12 cellular contexts compared by ENCODE assay signal in genomic region chr3:71031151-71031550, GRCh38.
A peak's percentile ranks its signal among the peaks of the same experiment; 100 is the strongest.
DNase-seq lines count a peak whose midpoint lies in the region; ATAC-seq, FAIRE-seq and TF ChIP-seq lines count a peak whose summit lies in the region.
"Had no signal": no experiment of that assay in that cellular context is flagged by ENCODE, and none has a peak within 500 bp of the region (broad histone marks: within the 10 kb centered on the region; RNA-seq: fewer than 3 reads in every experiment).

No MANE protein-coding gene starts in this region.

- H2AFZ ChIP-seq in H1 (ENCODE audit: low read length): no peak overlapping the region
- H2AFZ ChIP-seq in smooth muscle cell (ENCODE audit: low read depth): no peak overlapping the region

- H3K27me3 ChIP-seq in H1 (replicated peaks in 1 of 4; ENCODE audit: control insufficient read depth in 3 of 4, extremely low read depth in 1 of 4, insufficient read depth in 3 of 4, low read length in 3 of 4) (no peaks in the 10 kb centered on the region; a peak in 1 of 7 replicates), smooth muscle cell (ENCODE audit: low read depth) (no peaks in the 10 kb centered on the region)
- H3K27me3 ChIP-seq: right atrium auricular region, upper lobe of left lung had no signal

- DNase-seq in activated CD4-positive, alpha-beta T cell treated with anti-CD3 and anti-CD28 coated beads for 36 hours: no peak
- no peak for DNase-seq in activated CD4-positive, alpha-beta T cell treated with anti-CD3 and anti-CD28 coated beads, Interleukin-2, amount 50 U/mL, for 4 hours
- DNase-seq in LNCaP clone FGC (ENCODE audit: low read depth) (peak; percentile 96), H1 (ENCODE audit: low read depth in 1 of 2, low spot score in 2 of 2) (no peak), progenitor cell of endocrine pancreas (ENCODE audit: low spot score, unreplicated experiment) (no peak), smooth muscle cell (lab: John Stamatoyannopoulos, UW; ENCODE audit: unreplicated experiment) (no peak), G401 (ENCODE audit: low spot score) (no peak)
- DNase-seq: activated CD4-positive, alpha-beta T cell treated with anti-CD3 and anti-CD28 coated beads for 4 hours had no signal

- no peaks in the 10 kb centered on the region for H3K9me3 ChIP-seq in H1 (ENCODE audit: insufficient read depth in 2 of 2, low read depth in 1 of 2, low read length in 1 of 2)
- H3K9me3 ChIP-seq in smooth muscle cell (replicated peaks; ENCODE audit: low read depth): no peaks in the 10 kb centered on the region
- H3K9me3 ChIP-seq: right atrium auricular region, upper lobe of left lung had no signal

- H3K4me1 Mint-ChIP-seq in activated CD4-positive, alpha-beta T cell treated with anti-CD3 and anti-CD28 coated beads for 36 hours: peaks cover 83% of the 10 kb centered on the region
- peaks cover 28% of the 10 kb centered on the region for H3K4me1 Mint-ChIP-seq in progenitor cell of endocrine pancreas (ENCODE audit: low read depth)

- H3K4me3 ChIP-seq in LNCaP clone FGC (ENCODE audit: low read depth, low read length) (0 out of 2 replicates have a peak overlapping the region, but pooled peaks have one; percentile 11), H1 (ENCODE audit: extremely low read depth in 1 of 4, insufficient read depth in 2 of 4, low read depth in 3 of 4, low read length in 4 of 4) (no peak overlapping the region), smooth muscle cell (no peak overlapping the region)
- H3K4me3 ChIP-seq: right atrium auricular region, SK-N-MC, upper lobe of left lung had no signal

- peak overlapping the region; percentile 78 for H3K27ac Mint-ChIP-seq in activated CD4-positive, alpha-beta T cell treated with anti-CD3 and anti-CD28 coated beads for 36 hours
- peak overlapping the region; percentile 93 for H3K27ac Mint-ChIP-seq in progenitor cell of endocrine pancreas

- intact Hi-C loops in activated CD4-positive, alpha-beta T cell treated with anti-CD3 and anti-CD28 coated beads for 36 hours (cut with DNase I, micrococcal nuclease): loop anchor here in 1 of 2 experiments (2.0 kb wide), 1 partner anchor 20 kb away; no protein-coding TSS in a partner anchor

- no peak overlapping the region for H3K4me3 Mint-ChIP-seq in activated CD4-positive, alpha-beta T cell treated with anti-CD3 and anti-CD28 coated beads for 36 hours
- H3K4me3 Mint-ChIP-seq in progenitor cell of endocrine pancreas (ENCODE audit: low read depth): no peak overlapping the region

- POLR2A ChIA-PET in activated CD4-positive, alpha-beta T cell treated with anti-CD3 and anti-CD28 coated beads for 36 hours (lab: Charles Lee): no interaction called here
- POLR2A ChIA-PET in H1 (lab: Charles Lee; ENCODE audit: partially characterized antibody): no interaction called here

- H3K9ac ChIP-seq in H1 (replicated peaks in 1 of 4; ENCODE audit: extremely low read depth in 1 of 4, low read depth in 3 of 4, low read length in 3 of 4): no peak overlapping the region
- no peak overlapping the region for H3K9ac ChIP-seq in smooth muscle cell (ENCODE audit: low read depth)

- no peak overlapping the region for H3K4ac ChIP-seq in H1 (replicated peaks; ENCODE audit: insufficient read length, low read depth, low read length)

- H3K27ac ChIP-seq in H1 (ENCODE audit: low read depth, low read length) (no peak overlapping the region), smooth muscle cell (ENCODE audit: low read depth) (no peak overlapping the region)
- H3K27ac ChIP-seq: SK-N-MC had no signal

- no peak overlapping the region for H4K91ac ChIP-seq in H1 (replicated peaks; ENCODE audit: insufficient read length, low read length)

- H3K4me2 ChIP-seq in H1 (ENCODE audit: insufficient read depth in 1 of 2, low read depth in 2 of 2, low read length in 2 of 2) (no peak overlapping the region), smooth muscle cell (no peak overlapping the region)

- no peak for TF ChIP-seq RAD21 in H1 (IDR thresholded peaks at IDR 0.05 in 1 of 2, conservative IDR thresholded peaks at IDR 0.05 in 1 of 2; ENCODE audit: low read depth in 2 of 2, low read length in 2 of 2)

- H4K20me1 ChIP-seq in H1 (replicated peaks in 1 of 2; ENCODE audit: control insufficient read depth in 1 of 2, insufficient read depth in 2 of 2, low read length in 2 of 2) (peaks cover 0 to 4% of the 10 kb centered on the region in 2 experiments), smooth muscle cell (ENCODE audit: low read depth) (peaks cover 67% of the 10 kb centered on the region)

- CTCF ChIA-PET in activated CD4-positive, alpha-beta T cell treated with anti-CD3 and anti-CD28 coated beads for 36 hours (lab: Charles Lee): no interaction called here
- CTCF ChIA-PET in H1 (lab: Charles Lee; ENCODE audit: partially characterized antibody): interaction anchor here (1.0 kb wide), 1 partner anchor 16 kb away, joined by 4 read pairs; no protein-coding TSS in a partner anchor

- TF ChIP-seq POLR2A in H1 (IDR thresholded peaks at IDR 0.05; ENCODE audit: control extremely low read depth in 1 of 2, low read depth in 2 of 2, low read length in 2 of 2): no peak

- H3K79me2 ChIP-seq in H1 (ENCODE audit: control insufficient read depth in 1 of 2, insufficient read depth in 2 of 2, low read length in 2 of 2) (no peaks in the 10 kb centered on the region), smooth muscle cell (ENCODE audit: low read depth) (no peaks in the 10 kb centered on the region)

- no peak overlapping the region for H3K56ac ChIP-seq in H1 (replicated peaks; ENCODE audit: insufficient read length, low read depth, low read length)

- H3K36me3 ChIP-seq in H1 (ENCODE audit: control insufficient read depth in 2 of 4, insufficient read depth in 4 of 4, low read length in 3 of 4) (peaks cover 0 to 3% (median 0%) of the 10 kb centered on the region in 4 experiments; a peak in 1 of 8 replicates), smooth muscle cell (ENCODE audit: low read depth) (no peaks in the 10 kb centered on the region)
- H3K36me3 ChIP-seq: right atrium auricular region had no signal

- H3K18ac ChIP-seq in H1 (ENCODE audit: extremely low read depth, low read length): no peak overlapping the region

- H4K8ac ChIP-seq in H1 (ENCODE audit: extremely low read depth, insufficient read depth, low read length): no peak overlapping the region

- no peak for TF ChIP-seq EP300 in H1 (IDR thresholded peaks at IDR 0.05; ENCODE audit: borderline replicate concordance in 1 of 2, low read depth in 2 of 2, low read length in 2 of 2)

- H2AK5ac ChIP-seq in H1 (ENCODE audit: low read depth, low read length): no peak overlapping the region

- no peaks in the 10 kb centered on the region for H3K27me3 Mint-ChIP-seq in activated CD4-positive, alpha-beta T cell treated with anti-CD3 and anti-CD28 coated beads for 36 hours
- no peaks in the 10 kb centered on the region for H3K27me3 Mint-ChIP-seq in progenitor cell of endocrine pancreas

- H3K9me3 Mint-ChIP-seq in activated CD4-positive, alpha-beta T cell treated with anti-CD3 and anti-CD28 coated beads for 36 hours (ENCODE audit: low read depth): no peaks in the 10 kb centered on the region
- peaks cover 4% of the 10 kb centered on the region for H3K9me3 Mint-ChIP-seq in progenitor cell of endocrine pancreas (ENCODE audit: low read depth)

- no peaks in the 10 kb centered on the region for H3K23me2 ChIP-seq in H1 (ENCODE audit: low read depth, low read length)

- no peak overlapping the region for H4K5ac ChIP-seq in H1 (ENCODE audit: insufficient read length, low read depth, low read length)

- H2BK120ac ChIP-seq in H1 (replicated peaks; ENCODE audit: low read depth, low read length): no peak overlapping the region

- FAIRE-seq in H1 (lab: Jason Lieb, UNC): peak; percentile 55

- in situ Hi-C loops in G401 (cut with HindIII; ENCODE audit: low sequenced_read_pairs): no loop called here

- H3K36me3 Mint-ChIP-seq in activated CD4-positive, alpha-beta T cell treated with anti-CD3 and anti-CD28 coated beads for 36 hours (ENCODE audit: low read depth): peaks cover 77% of the 10 kb centered on the region
- peaks cover 44% of the 10 kb centered on the region for H3K36me3 Mint-ChIP-seq in progenitor cell of endocrine pancreas (ENCODE audit: insufficient read depth)

- no peak overlapping the region for H2BK12ac ChIP-seq in H1 (ENCODE audit: low read depth, low read length)

- H3F3A ChIP-seq in smooth muscle cell (ENCODE audit: low read depth): no peaks in the 10 kb centered on the region

- H2BK5ac ChIP-seq in H1 (ENCODE audit: low read depth, low read length): no peak overlapping the region

- H3K4me1 ChIP-seq in H1 (replicated peaks in 1 of 4; ENCODE audit: control insufficient read depth in 3 of 4, insufficient read depth in 4 of 4, low read length in 3 of 4): peaks cover 1 to 11% (median 6%) of the 10 kb centered on the region in 4 experiments; a peak in 5 of 7 replicates
- no peaks in the 10 kb centered on the region for H3K4me1 ChIP-seq in smooth muscle cell (ENCODE audit: low read depth)

- 82% methylated on average over 1 of the region's 1 CpG; no CpG with 5 or more reads in 1 of the 2 experiments for WGBS in H1 (ENCODE audit: extremely low coverage in 1 of 2, insufficient coverage in 1 of 2, insufficient read length in 1 of 2, insufficient replicate concordance in 2 of 2, low coverage in 1 of 2, low lambda C conversion rate in 2 of 2, missing lambda C conversion rate in 1 of 2), 2 experiments
- 100% methylated on average over 1 of the region's 1 CpG for WGBS in smooth muscle cell (ENCODE audit: low lambda C conversion rate)

- TF ChIP-seq CTCF in LNCaP clone FGC (IDR thresholded peaks at IDR 0.05; ENCODE audit: control insufficient read depth, extremely low read depth, insufficient read depth) (no peak), H1 (IDR thresholded peaks at IDR 0.05; ENCODE audit: control extremely low read depth in 1 of 3, insufficient read depth in 1 of 3, low read depth in 1 of 3, low read length in 3 of 3) (no peak), progenitor cell of endocrine pancreas (IDR thresholded peaks at IDR 0.05; ENCODE audit: unreplicated experiment) (no peak), smooth muscle cell (IDR thresholded peaks at IDR 0.05; ENCODE audit: borderline replicate concordance, insufficient read depth, poor library complexity, severe bottlenecking) (no peak)

- ATAC-seq in activated CD4-positive, alpha-beta T cell treated with anti-CD3 and anti-CD28 coated beads for 36 hours: no peak
- ATAC-seq in GM18519 (IDR thresholded peaks at IDR 0.05; ENCODE audit: low FRiP score, unreplicated experiment): no peak

- H3K23ac ChIP-seq in H1 (ENCODE audit: insufficient read length): no peak overlapping the region

- H3K79me1 ChIP-seq in H1 (ENCODE audit: low read depth, low read length): no peaks in the 10 kb centered on the region

- H2BK20ac ChIP-seq in H1 (ENCODE audit: low read length): no peak overlapping the region

- H3K14ac ChIP-seq in H1 (ENCODE audit: insufficient read length): no peak overlapping the region

- H2BK15ac ChIP-seq in H1 (ENCODE audit: low read length): no peak overlapping the region

TF ChIP-seq in H1, 55 proteins besides CTCF, POLR2A, EP300 and RAD21 (continues in another document):
- TF ChIP-seq SIN3A (conservative IDR thresholded peaks at IDR 0.05 in 1 of 2, IDR thresholded peaks at IDR 0.05 in 1 of 2; ENCODE audit: low read depth in 1 of 2, low read length in 2 of 2) (no peak), CBX8 (IDR thresholded peaks at IDR 0.05; ENCODE audit: borderline replicate concordance, low read depth, low read length) (no peak), TAF1 (IDR thresholded peaks at IDR 0.05; ENCODE audit: low read depth, low read length) (no peak), TAF7 (optimal IDR thresholded peaks at IDR 0.05; ENCODE audit: borderline replicate concordance, low read depth, low read length) (no peak)
